8 cellular contexts compared by ENCODE assay signal in the genomic region with DNA sequence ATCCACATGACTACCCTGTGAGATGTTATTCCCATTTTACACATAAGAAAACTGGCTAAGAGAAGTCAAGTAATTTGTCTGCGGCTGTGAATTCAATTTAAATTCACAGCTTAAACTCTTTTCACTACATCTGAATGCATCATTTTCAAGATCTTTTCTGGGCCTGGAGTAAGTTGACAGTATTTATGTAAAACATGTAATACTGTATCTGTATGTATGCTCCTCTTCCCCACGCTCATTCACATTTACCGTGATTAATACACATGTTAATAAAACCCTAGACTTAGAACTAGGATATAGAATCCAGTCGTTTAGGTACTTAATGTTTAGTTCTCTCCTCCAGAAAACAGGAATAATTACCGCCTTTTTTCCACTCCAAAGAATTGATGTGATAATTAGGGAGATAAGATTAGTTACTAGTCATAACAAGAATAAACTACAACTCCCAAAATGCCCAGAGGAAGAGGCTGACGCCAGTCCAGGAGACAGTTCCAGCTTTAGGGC. TPM values are rescaled to one million over a fixed set of nuclear protein-coding genes. Genes with fewer than 3 reads are reported as not detected.
DNase-seq lines count a peak whose midpoint lies in the region; ATAC-seq and TF ChIP-seq lines count a peak whose summit lies in the region.

No MANE protein-coding gene starts in this region.

- CTCF ChIA-PET in HCT116 (lab: Charles Lee): interaction anchor here (0.7 kb wide), 1 partner anchor 32 kb away, joined by 3 read pairs; no protein-coding TSS in a partner anchor

- no peaks in the 10 kb centered on the region for H4K20me1 ChIP-seq in BLaER1
- H4K20me1 ChIP-seq in HCT116 (ENCODE audit: insufficient read depth): no peaks in the 10 kb centered on the region

- H3K27me3 Mint-ChIP-seq in activated naive CD8-positive, alpha-beta T cell treated with anti-CD3 and anti-CD28 coated beads, Interleukin-2, amount 10 ng/mL, durations not matched to agents 7 days and 5 days: no peaks in the 10 kb centered on the region
- no peaks in the 10 kb centered on the region for H3K27me3 Mint-ChIP-seq in natural killer cell (ENCODE audit: low read depth in 2 of 2)

- intact Hi-C loops in HCT116 (cut with micrococcal nuclease): loop anchor here (10.0 kb wide), 1 partner anchor 107 kb away; no protein-coding TSS in a partner anchor
- intact Hi-C loops in natural killer cell (cut with micrococcal nuclease): loop anchor here (10.0 kb wide), 2 partner anchors 227 to 393 kb away; partner anchors contain the start of gene TIMM17A

- no peaks in the 10 kb centered on the region for H3K9me2 ChIP-seq in HCT116 (ENCODE audit: insufficient read depth)

- DNase-seq in HCT116 (ENCODE audit: low read depth, low spot score): no peak
- no peak for DNase-seq in activated naive CD8-positive, alpha-beta T cell treated with anti-CD3 and anti-CD28 coated beads, Interleukin-2, amount 10 ng/mL, durations not matched to agents 7 days and 5 days
- no peak for DNase-seq in natural killer cell
- DNase-seq in NCI-H774 (lab: John Stamatoyannopoulos, UW): no peak
- no peak for DNase-seq in coronary artery (ENCODE audit: low spot score)
- no peak for DNase-seq in effector CD8-positive, alpha-beta T cell (lab: John Stamatoyannopoulos, UW)
- DNase-seq in middle frontal gyrus (ENCODE audit: extremely low spot score, low spot score): no peak

- H3K4me3 ChIP-seq in BLaER1 (0 out of 2 replicates have a peak overlapping the region, but pooled peaks have one; percentile 95), HCT116 (replicated peaks in 1 of 2; ENCODE audit: low read depth in 1 of 2, low read length in 2 of 2) (peak overlapping the region; percentile 63 to 81), coronary artery (no peak overlapping the region)

- RAD21 ChIA-PET in HCT116 (lab: Charles Lee; ENCODE audit: low non-redundant PET in 1 of 2, low total read pairs in 2 of 2, uncharacterized antibody in 2 of 2, unreplicated experiment in 2 of 2): no interaction called here

- no peak for TF ChIP-seq RAD21 in HCT116 (IDR thresholded peaks at IDR 0.05; ENCODE audit: low read depth)

- no peak for TF ChIP-seq POLR2A in HCT116 (IDR thresholded peaks at IDR 0.05; ENCODE audit: borderline replicate concordance, extremely low read depth, insufficient read depth, insufficient read length)

- peak overlapping the region; percentile 96 for H3K27ac Mint-ChIP-seq in activated naive CD8-positive, alpha-beta T cell treated with anti-CD3 and anti-CD28 coated beads, Interleukin-2, amount 10 ng/mL, durations not matched to agents 7 days and 5 days
- H3K27ac Mint-ChIP-seq in natural killer cell: peak overlapping the region; percentile 92 to 96

- no peaks in the 10 kb centered on the region for H3K27me3 ChIP-seq in BLaER1
- H3K27me3 ChIP-seq in HCT116 (ENCODE audit: insufficient read depth, low read length): no peaks in the 10 kb centered on the region

- H3K9me3 ChIP-seq in BLaER1 (no peaks in the 10 kb centered on the region), HCT116 (ENCODE audit: control insufficient read depth in 1 of 2, insufficient read depth in 1 of 2, low read depth in 1 of 2, low read length in 2 of 2) (no peaks in the 10 kb centered on the region)

- H3K4me1 Mint-ChIP-seq in activated naive CD8-positive, alpha-beta T cell treated with anti-CD3 and anti-CD28 coated beads, Interleukin-2, amount 10 ng/mL, durations not matched to agents 7 days and 5 days: peaks cover 26% of the 10 kb centered on the region
- peaks cover 31% of the 10 kb centered on the region in 2 donors for H3K4me1 Mint-ChIP-seq in natural killer cell

- peak overlapping the region; percentile 99 for H2AFZ ChIP-seq in HCT116 (ENCODE audit: low read depth, low read length, poor library complexity, severe bottlenecking)

- no peaks in the 10 kb centered on the region for H3K9me3 Mint-ChIP-seq in activated naive CD8-positive, alpha-beta T cell treated with anti-CD3 and anti-CD28 coated beads, Interleukin-2, amount 10 ng/mL, durations not matched to agents 7 days and 5 days
- H3K9me3 Mint-ChIP-seq in natural killer cell: no peaks in the 10 kb centered on the region

- peaks cover 14% of the 10 kb centered on the region for H3K79me2 ChIP-seq in HCT116 (ENCODE audit: insufficient read depth, low read length)

- H3K4me1 ChIP-seq in BLaER1 (peaks cover 28% of the 10 kb centered on the region), HCT116 (ENCODE audit: control insufficient read depth in 1 of 2, insufficient read depth in 2 of 2, low read length in 2 of 2) (peaks cover 8 to 16% of the 10 kb centered on the region in 2 experiments)

- BruUV-seq in HCT116 (replicated peaks; lab: Mats Ljungman, UMichigan): no TSS peak

- no peak for TF ChIP-seq CTCF in HCT116 (IDR thresholded peaks at IDR 0.05 in 2 of 3, conservative IDR thresholded peaks at IDR 0.05 in 1 of 3; ENCODE audit: borderline replicate concordance in 1 of 3, insufficient read depth in 1 of 3, low read depth in 2 of 3, low read length in 2 of 3)
- no peak for TF ChIP-seq CTCF in natural killer cell (IDR thresholded peaks at IDR 0.05)
- no peak for TF ChIP-seq CTCF in coronary artery (IDR thresholded peaks at IDR 0.05)

- H3K27ac ChIP-seq in BLaER1 (no peak overlapping the region), HCT116 (ENCODE audit: low read depth, low read length) (no peak overlapping the region), coronary artery (peak overlapping the region in 1 of 2 donors; percentile 76)

- H3K36me3 ChIP-seq in BLaER1 (no peaks in the 10 kb centered on the region), HCT116 (ENCODE audit: control insufficient read depth in 1 of 2, insufficient read depth in 2 of 2, low read length in 2 of 2) (no peaks in the 10 kb centered on the region)

- ATAC-seq in HCT116: no peak
- no peak for ATAC-seq in activated naive CD8-positive, alpha-beta T cell treated with anti-CD3 and anti-CD28 coated beads, Interleukin-2, amount 10 ng/mL, durations not matched to agents 7 days and 5 days (ENCODE audit: low read depth)
- ATAC-seq in natural killer cell: no peak

- H3K36me3 Mint-ChIP-seq in activated naive CD8-positive, alpha-beta T cell treated with anti-CD3 and anti-CD28 coated beads, Interleukin-2, amount 10 ng/mL, durations not matched to agents 7 days and 5 days: no peaks in the 10 kb centered on the region
- H3K36me3 Mint-ChIP-seq in natural killer cell: no peaks in the 10 kb centered on the region

- POLR2A ChIA-PET in HCT116 (lab: Charles Lee): no interaction called here
- POLR2A ChIA-PET in activated naive CD8-positive, alpha-beta T cell treated with anti-CD3 and anti-CD28 coated beads, Interleukin-2, amount 10 ng/mL, durations not matched to agents 7 days and 5 days (lab: Charles Lee): interaction anchor here (1.1 kb wide), 1 partner anchor 13 kb away, joined by 3 read pairs; no protein-coding TSS in a partner anchor

- H3K9ac ChIP-seq in BLaER1 (no peak overlapping the region), HCT116 (ENCODE audit: low read length) (0 out of 2 replicates have a peak overlapping the region, but pooled peaks have one; percentile 1)

- H3K4me2 ChIP-seq in BLaER1 (peak overlapping the region; percentile 54), HCT116 (ENCODE audit: low read length) (peak overlapping the region; percentile 41)

- peak overlapping the region; percentile 92 for H3K4me3 Mint-ChIP-seq in activated naive CD8-positive, alpha-beta T cell treated with anti-CD3 and anti-CD28 coated beads, Interleukin-2, amount 10 ng/mL, durations not matched to agents 7 days and 5 days
- peak overlapping the region; percentile 99 for H3K4me3 Mint-ChIP-seq in natural killer cell

TF ChIP-seq in HCT116, 20 proteins besides CTCF, POLR2A, EP300 and RAD21:
- TF ChIP-seq FOSL1 (IDR thresholded peaks at IDR 0.05; ENCODE audit: low read depth) (peak; percentile 7; the same call in 1 of the 2 replicates), EZH2 (IDR thresholded peaks at IDR 0.05) (no peak), SIN3A (IDR thresholded peaks at IDR 0.05; ENCODE audit: low read depth) (peak; percentile 42; the same call in 1 of the 2 replicates), SRF (IDR thresholded peaks at IDR 0.05; ENCODE audit: low read depth) (peak; percentile 89), EGR1 (IDR thresholded peaks at IDR 0.05; ENCODE audit: low read depth) (no peak)

RNA-seq across cellular contexts. Expression of gene PPP1R12B, which starts 0.4 kb away (rescaled TPM):
- total RNA-seq in HCT116 (2021; ENCODE audit: unreplicated experiment) (14.3 TPM), natural killer cell (10 to 100 TPM; 27.8 to 47.5 (median 46.5) TPM)
- polyA plus RNA-seq in HCT116 (2012): 1.9 and 2.8 TPM in 2 replicates
- total RNA-seq in activated naive CD8-positive, alpha-beta T cell treated with anti-CD3 and anti-CD28 coated beads, Interleukin-2, amount 10 ng/mL, durations not matched to agents 7 days and 5 days: 10 to 100 TPM; 26.9 to 27.7 TPM

RNA-seq across cellular contexts. Expression of gene UBE2T, which starts 6.3 kb away (rescaled TPM):
- total RNA-seq in HCT116 (2021; ENCODE audit: unreplicated experiment) (79.8 TPM), natural killer cell (1 to 10 TPM in 2 of 3 donors, under 1 TPM in 1; 0.92 to 2.3 (median 1.3) TPM)
- 72.9 and 108 TPM in 2 replicates for polyA plus RNA-seq in HCT116 (2012)
- total RNA-seq in activated naive CD8-positive, alpha-beta T cell treated with anti-CD3 and anti-CD28 coated beads, Interleukin-2, amount 10 ng/mL, durations not matched to agents 7 days and 5 days: 10 to 100 TPM; 53.4 to 59.3 TPM

Comparison
In these comparisons a context has a peak if more than half of its experiments do, and no peak if none do; other contexts are left out.
1. RNA of gene UBE2T, which starts 6.3 kb away (total RNA-seq): 79.8 TPM in HCT116 (single experiment) and 53.4 to 59.3 TPM in activated naive CD8-positive, alpha-beta T cell treated with anti-CD3 and anti-CD28 coated beads, Interleukin-2, amount 10 ng/mL, durations not matched to agents 7 days and 5 days; 0.92 to 2.3 TPM in natural killer cell; every median in the first group is over 10 times any median in the second.